ENCODE assay signal across 16 cellular contexts in the genomic region with DNA sequence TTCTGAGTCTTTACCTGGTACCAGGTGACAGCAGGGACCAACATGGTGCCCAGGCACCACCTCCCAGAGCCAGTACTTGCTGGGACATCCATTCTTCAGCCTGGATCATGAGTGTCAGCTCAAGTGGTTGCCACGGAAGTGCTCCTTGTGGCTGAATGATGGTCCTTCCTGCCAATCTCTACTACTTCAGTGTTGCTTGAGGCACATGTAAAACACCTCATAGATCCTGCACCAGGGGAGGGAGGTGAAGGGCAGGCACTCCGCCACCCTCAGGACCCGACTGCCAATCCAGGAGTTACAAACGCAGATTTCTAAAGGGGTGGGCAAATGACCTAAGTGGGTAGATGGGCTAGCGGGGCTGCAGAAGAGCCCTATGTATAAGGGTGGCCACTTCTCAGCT.
DNase-seq lines count a peak whose midpoint lies in the region; ATAC-seq and TF ChIP-seq lines count a peak whose summit lies in the region.
"Had no signal": no experiment of that assay in that cellular context is flagged by ENCODE, and none has a peak within 500 bp of the region (broad histone marks: within the 10 kb centered on the region; RNA-seq: fewer than 3 reads in every experiment).

No MANE protein-coding gene starts in this region.

- no peak overlapping the region for H3K27ac ChIP-seq in RWPE1

- intact Hi-C loops in cardiac septum (cut with DNase I) (no loop called here), Right ventricle myocardium inferior (cut with DNase I) (no loop called here), sciatic nerve (cut with DNase I) (no loop called here)

- DNase-seq in activated CD4-positive, CD25-positive, alpha-beta regulatory T cell treated with anti-CD3 and anti-CD28 coated beads, Interleukin-2, amount 50 U/mL, for 72 hours, result peak; percentile 5
- DNase-seq in cardiac septum (ENCODE audit: low spot score) (peak; percentile 49), Right ventricle myocardium inferior (ENCODE audit: missing footprints) (no peak), sciatic nerve (ENCODE audit: low spot score) (peak; percentile 8), NCI-H69 (lab: John Stamatoyannopoulos, UW) (no peak), RWPE1 (ENCODE audit: low spot score) (no peak)
- DNase-seq: 8988T; AML-193; C1 segment of cervical spinal cord; Calu3; CD4-positive, alpha-beta T cell; DMS 273 treated with DMSO at 0.1 percent for 48 hours had no signal

- ATAC-seq in activated CD4-positive, CD25-positive, alpha-beta regulatory T cell treated with anti-CD3 and anti-CD28 coated beads, Interleukin-2, amount 50 U/mL, for 24 hours, result no peak
- no peak for ATAC-seq in Right ventricle myocardium inferior
- no peak for ATAC-seq in sciatic nerve
- ATAC-seq: GM12878, HCT116, HepG2 had no signal

- no peak for TF ChIP-seq CTCF in RWPE1 (conservative IDR thresholded peaks at IDR 0.05; ENCODE audit: low read depth)

- POLR2A ChIA-PET in RWPE1 (lab: Yijun Ruan, JAX; ENCODE audit: low non-redundant PET), result no interaction called here

- CTCF ChIA-PET in RWPE1 (lab: Yijun Ruan, JAX), result interaction anchor here (0.7 to 1.4 kb wide), 2 partner anchors 19 to 185 kb away, joined by 4 read pairs; no protein-coding TSS in a partner anchor

Comparison
In these comparisons a context has a peak if more than half of its experiments do, and no peak if none do; other contexts are left out.
1. DNase-seq: peak in activated CD4-positive, CD25-positive, alpha-beta regulatory T cell treated with anti-CD3 and anti-CD28 coated beads, Interleukin-2, amount 50 U/mL, for 72 hours (single experiment), cardiac septum (single experiment) and sciatic nerve (single experiment); none in Right ventricle myocardium inferior (single experiment), NCI-H69 (single experiment) and RWPE1 (single experiment).